8 cellular contexts compared by ENCODE assay signal in genomic region chr12:28497889-28498411, GRCh38.
DNase-seq lines count a peak whose midpoint lies in the region; ATAC-seq, FAIRE-seq and TF ChIP-seq lines count a peak whose summit lies in the region.

No MANE protein-coding gene starts in this region.

- POLR2A ChIA-PET in CD8-positive, alpha-beta T cell (lab: Charles Lee): no interaction called here

- peak; percentile 71 for FAIRE-seq in colon (lab: Jason Lieb, UNC)

- no peak overlapping the region for H3K4me2 ChIP-seq in mesenchymal stem cell (ENCODE audit: low read length, poor library complexity, severe bottlenecking)

- H3K27ac Mint-ChIP-seq in CD8-positive, alpha-beta T cell: peak overlapping the region; percentile 20

- H2BK120ac ChIP-seq in mesenchymal stem cell (ENCODE audit: low read depth, low read length): no peak overlapping the region

- H2BK15ac ChIP-seq in mesenchymal stem cell (ENCODE audit: low read depth, poor library complexity, severe bottlenecking): no peak overlapping the region

- TF ChIP-seq CTCF in CD8-positive, alpha-beta T cell (IDR thresholded peaks at IDR 0.05): no peak

- no peaks in the 10 kb centered on the region for H3K4me1 Mint-ChIP-seq in CD8-positive, alpha-beta T cell (ENCODE audit: low read depth)

- no peaks in the 10 kb centered on the region for H3K27me3 ChIP-seq in CD8-positive, alpha-beta T cell (ENCODE audit: insufficient read depth, low read length)
- H3K27me3 ChIP-seq in mesenchymal stem cell (ENCODE audit: control insufficient read depth in 1 of 2, insufficient read depth in 1 of 2, low read length in 2 of 2): no peaks in the 10 kb centered on the region

- no peak overlapping the region for H3K27ac ChIP-seq in CD8-positive, alpha-beta T cell (ENCODE audit: low read depth, low read length)
- no peak overlapping the region for H3K27ac ChIP-seq in mesenchymal stem cell (ENCODE audit: low read length, poor library complexity, severe bottlenecking)

- no peak for ATAC-seq in CD8-positive, alpha-beta T cell
- ATAC-seq in GM19438 (IDR thresholded peaks at IDR 0.05; ENCODE audit: low read depth, unreplicated experiment): peak; percentile 84
- peak; percentile 97 for ATAC-seq in HG03342 (IDR thresholded peaks at IDR 0.05; ENCODE audit: unreplicated experiment)

- H3K9me3 Mint-ChIP-seq in CD8-positive, alpha-beta T cell: no peaks in the 10 kb centered on the region

- in situ Hi-C loops in KBM-7 (cut with MboI; ENCODE audit: low pct_unique_long_range_greater_than_20kb, low sequenced_read_pairs): no loop called here

- no peak overlapping the region for H4K91ac ChIP-seq in mesenchymal stem cell (ENCODE audit: low read length)

- no peak overlapping the region for H3K14ac ChIP-seq in mesenchymal stem cell (ENCODE audit: low read length in 2 of 2)

- intact Hi-C loops in CD8-positive, alpha-beta T cell (cut with DNase I, micrococcal nuclease): no loop called here

- CTCF ChIA-PET in CD8-positive, alpha-beta T cell (lab: Charles Lee): no interaction called here

- peaks cover 65% of the 10 kb centered on the region for H3K36me3 Mint-ChIP-seq in CD8-positive, alpha-beta T cell

- H3K4ac ChIP-seq in mesenchymal stem cell (ENCODE audit: low read depth in 1 of 2, low read length in 2 of 2): no peak overlapping the region

- H3K9me3 ChIP-seq in CD8-positive, alpha-beta T cell (ENCODE audit: low read length): no peaks in the 10 kb centered on the region
- no peaks in the 10 kb centered on the region for H3K9me3 ChIP-seq in mesenchymal stem cell (ENCODE audit: control insufficient read depth, low read length)

- no peak for DNase-seq in CD8-positive, alpha-beta T cell
- no peak for DNase-seq in KBM-7
- no peak for DNase-seq in NCI-H1930 (lab: John Stamatoyannopoulos, UW)
- DNase-seq in mesenchymal stem cell: no peak
- DNase-seq in activated CD4-positive, CD25-positive, alpha-beta regulatory T cell (lab: John Stamatoyannopoulos, UW): no peak

- no peak overlapping the region for H2BK5ac ChIP-seq in mesenchymal stem cell (ENCODE audit: low read depth, low read length, poor library complexity, severe bottlenecking)

- H2BK12ac ChIP-seq in mesenchymal stem cell (ENCODE audit: low read length in 2 of 2): no peak overlapping the region

- no peak overlapping the region for H3K9ac ChIP-seq in mesenchymal stem cell (ENCODE audit: low read length)

- H3K23ac ChIP-seq in mesenchymal stem cell (ENCODE audit: low read length in 2 of 2): no peak overlapping the region

- H3K4me3 Mint-ChIP-seq in CD8-positive, alpha-beta T cell: no peak overlapping the region

- no peak overlapping the region for H2AK5ac ChIP-seq in mesenchymal stem cell (ENCODE audit: low read length, severe bottlenecking)

- no peaks in the 10 kb centered on the region for H3K79me1 ChIP-seq in mesenchymal stem cell (replicated peaks; ENCODE audit: low read length, poor library complexity, severe bottlenecking)

- no peak overlapping the region for H2AFZ ChIP-seq in mesenchymal stem cell (ENCODE audit: low read depth, low read length)

- no peaks in the 10 kb centered on the region for H3K27me3 Mint-ChIP-seq in CD8-positive, alpha-beta T cell (ENCODE audit: low read depth)

- no peak overlapping the region for H3K18ac ChIP-seq in mesenchymal stem cell (ENCODE audit: low read depth in 1 of 2, low read length in 2 of 2)

- no peaks in the 10 kb centered on the region for H3K36me3 ChIP-seq in CD8-positive, alpha-beta T cell (ENCODE audit: insufficient read depth, low read length)
- peaks cover 0 to 5% of the 10 kb centered on the region in 2 experiments for H3K36me3 ChIP-seq in mesenchymal stem cell (ENCODE audit: control insufficient read depth in 1 of 2, insufficient read depth in 2 of 2, low read depth in 1 of 2, low read length in 2 of 2)

- no peaks in the 10 kb centered on the region for H3K4me1 ChIP-seq in CD8-positive, alpha-beta T cell (ENCODE audit: insufficient read depth, low read length)
- no peaks in the 10 kb centered on the region for H3K4me1 ChIP-seq in mesenchymal stem cell (ENCODE audit: control insufficient read depth, insufficient read depth, low read depth, low read length)

- no peak overlapping the region for H4K8ac ChIP-seq in mesenchymal stem cell (ENCODE audit: low read length)

- H3K4me3 ChIP-seq in CD8-positive, alpha-beta T cell (ENCODE audit: low read depth, low read length): no peak overlapping the region
- no peak overlapping the region for H3K4me3 ChIP-seq in mesenchymal stem cell (ENCODE audit: insufficient read depth in 1 of 2, low read depth in 1 of 2, low read length in 2 of 2)
